Comparison of ENCODE assay signal across 23 cellular contexts in genomic region chr7:18663321-18663720, GRCh38.
"Had no signal": no experiment of that assay in that cellular context is flagged by ENCODE, and none has a peak within 500 bp of the region (broad histone marks: within the 10 kb centered on the region; RNA-seq: fewer than 3 reads in every experiment).

No MANE protein-coding gene starts in this region.

- H3K27ac Mint-ChIP-seq: activated B cell treated with CpG ODN at 0.5 μM for 24 hours; activated CD4-positive, alpha-beta T cell treated with anti-CD3 and anti-CD28 coated beads, Interleukin-2, amount 10 ng/mL, durations not matched to agents 24 days and 14 days; activated CD8-positive, alpha-beta T cell treated with anti-CD3 and anti-CD28 coated beads for 36 hours; activated T-helper 17 cell treated with anti-CD3 and anti-CD28 coated beads, Interleukin-2, amount 50 U/mL, for 72 hours; brain; immature natural killer cell; nephron; stimulated activated naive CD8-positive, alpha-beta T cell treated with anti-CD3 and anti-CD28 coated beads, Interleukin-15, Interleukin-2, amounts not matched to agents 100 ng/mL and 50 ng/mL, for 24 hours had no signal

- H3K4me3 ChIP-seq: lung, tibial nerve, uterus had no signal

- FAIRE-seq: colon had no signal

- H3K27me3 Mint-ChIP-seq: activated B cell treated with CpG ODN at 0.5 μM for 24 hours; activated CD8-positive, alpha-beta T cell treated with anti-CD3 and anti-CD28 coated beads for 36 hours; activated T-helper 17 cell treated with anti-CD3 and anti-CD28 coated beads, Interleukin-2, amount 50 U/mL, for 72 hours; brain; stimulated activated naive CD8-positive, alpha-beta T cell treated with anti-CD3 and anti-CD28 coated beads, Interleukin-15, Interleukin-2, amounts not matched to agents 100 ng/mL and 50 ng/mL, for 24 hours had no signal

- DNase-seq: activated B cell treated with CpG ODN at 0.5 μM for 24 hours; activated CD4-positive, alpha-beta T cell treated with anti-CD3 and anti-CD28 coated beads, Interleukin-2, amount 10 ng/mL, durations not matched to agents 24 days and 14 days; activated CD8-positive, alpha-beta T cell treated with anti-CD3 and anti-CD28 coated beads for 36 hours; activated naive CD4-positive, alpha-beta T cell treated with Interleukin-2 at 50 U/mL for 16 hours; activated T-cell treated with anti-CD3 and anti-CD28 coated beads, Interleukin-2, amount 50 U/mL, for 1 hour; anterior cingulate cortex; central memory CD4-positive, alpha-beta T cell; erythroblast; foreskin melanocyte; head of caudate nucleus; immature natural killer cell; midbrain; nucleus accumbens; retina; SW 1271; uterus had no signal

- H3K4me3 Mint-ChIP-seq: activated B cell treated with CpG ODN at 0.5 μM for 24 hours; activated CD4-positive, alpha-beta T cell treated with anti-CD3 and anti-CD28 coated beads, Interleukin-2, amount 10 ng/mL, durations not matched to agents 24 days and 14 days; activated CD8-positive, alpha-beta T cell treated with anti-CD3 and anti-CD28 coated beads for 36 hours; activated T-helper 17 cell treated with anti-CD3 and anti-CD28 coated beads, Interleukin-2, amount 50 U/mL, for 72 hours; brain; immature natural killer cell; nephron; stimulated activated naive CD8-positive, alpha-beta T cell treated with anti-CD3 and anti-CD28 coated beads, Interleukin-15, Interleukin-2, amounts not matched to agents 100 ng/mL and 50 ng/mL, for 24 hours had no signal

- H3K9me3 Mint-ChIP-seq: activated B cell treated with CpG ODN at 0.5 μM for 24 hours; activated CD4-positive, alpha-beta T cell treated with anti-CD3 and anti-CD28 coated beads, Interleukin-2, amount 10 ng/mL, durations not matched to agents 24 days and 14 days; activated CD8-positive, alpha-beta T cell treated with anti-CD3 and anti-CD28 coated beads for 36 hours; activated T-helper 17 cell treated with anti-CD3 and anti-CD28 coated beads, Interleukin-2, amount 50 U/mL, for 72 hours; immature natural killer cell; stimulated activated naive CD8-positive, alpha-beta T cell treated with anti-CD3 and anti-CD28 coated beads, Interleukin-15, Interleukin-2, amounts not matched to agents 100 ng/mL and 50 ng/mL, for 24 hours had no signal

- H3K27me3 ChIP-seq: tibial nerve, uterus had no signal

- ATAC-seq: activated CD8-positive, alpha-beta T cell treated with anti-CD3 and anti-CD28 coated beads for 36 hours; activated T-helper 17 cell treated with anti-CD3 and anti-CD28 coated beads, Interleukin-2, amount 50 U/mL, for 72 hours had no signal

- H3K27ac ChIP-seq: tibial nerve, uterus had no signal

- H3K9me3 ChIP-seq: tibial nerve, uterus had no signal

- H3K4me1 ChIP-seq: uterus had no signal

- H3K4me1 Mint-ChIP-seq: activated T-helper 17 cell treated with anti-CD3 and anti-CD28 coated beads, Interleukin-2, amount 50 U/mL, for 72 hours; nephron had no signal
